ENCODE assay signal across 18 cellular contexts in the genomic region with DNA sequence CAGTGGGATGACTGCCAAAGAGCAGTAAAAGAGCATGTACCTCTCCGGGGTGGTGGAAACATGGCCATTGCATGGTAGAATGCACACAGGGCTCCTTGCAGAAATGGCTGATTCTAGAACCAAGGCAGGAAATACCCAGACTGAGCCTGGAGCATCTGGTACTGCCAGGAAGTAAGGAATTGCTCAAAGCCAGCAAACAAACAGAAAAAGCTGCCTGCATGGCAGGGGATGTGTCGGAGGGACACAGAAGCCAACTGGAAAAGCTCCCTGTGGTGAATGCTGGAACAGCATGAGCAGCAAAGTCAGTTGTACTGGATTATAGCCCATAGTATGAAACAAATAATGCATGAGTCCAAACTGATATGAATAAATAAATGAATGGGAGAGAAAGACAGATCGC.
DNase-seq lines count a peak whose midpoint lies in the region; ATAC-seq, FAIRE-seq and TF ChIP-seq lines count a peak whose summit lies in the region.
"Had no signal": no experiment of that assay in that cellular context is flagged by ENCODE, and none has a peak within 500 bp of the region (broad histone marks: within the 10 kb centered on the region; RNA-seq: fewer than 3 reads in every experiment).

No MANE protein-coding gene starts in this region.

- H3K4me3 ChIP-seq in MG63 (no peak overlapping the region), prostate gland (no peak overlapping the region)
- no peak overlapping the region for H3K4me3 ChIP-seq in effector memory CD4-positive, alpha-beta T cell (ENCODE audit: insufficient read depth, low read depth, low read length, poor library complexity, severe bottlenecking)
- H3K4me3 ChIP-seq: cardiac muscle cell, spleen had no signal

- no peak for TF ChIP-seq POLR2A in prostate gland (IDR thresholded peaks at IDR 0.05)

- POLR2A ChIA-PET in naive thymus-derived CD8-positive, alpha-beta T cell (lab: Charles Lee) = no interaction called here

- ATAC-seq in naive thymus-derived CD8-positive, alpha-beta T cell = no peak
- ATAC-seq: Right ventricle myocardium inferior had no signal

- intact Hi-C loops in prostate gland (cut with DNase I) = no loop called here

- no peak for TF ChIP-seq CTCF in prostate gland (IDR thresholded peaks at IDR 0.05)

- peaks cover 2 to 28% (median 10%) of the 10 kb centered on the region in 9 donors for H3K9me3 Mint-ChIP-seq in naive thymus-derived CD8-positive, alpha-beta T cell

- H3K4me1 ChIP-seq in effector memory CD4-positive, alpha-beta T cell (ENCODE audit: control insufficient read depth, insufficient read depth, low read length, poor library complexity, severe bottlenecking) = no peaks in the 10 kb centered on the region
- no peaks in the 10 kb centered on the region for H3K4me1 ChIP-seq in prostate gland (replicated peaks)
- H3K4me1 ChIP-seq: Caco-2, spleen had no signal

- H3K4me1 Mint-ChIP-seq in naive thymus-derived CD8-positive, alpha-beta T cell = peaks cover 11 to 32% (median 28%) of the 10 kb centered on the region in 4 donors

- DNase-seq in DMS79 (lab: John Stamatoyannopoulos, UW) = peak; percentile 5
- DNase-seq in MG63 = peak; percentile 62
- peak; percentile 25 for DNase-seq in dermis blood vessel endothelial cell
- DNase-seq in naive thymus-derived CD8-positive, alpha-beta T cell = no peak
- DNase-seq in RCC 7860 (ENCODE audit: low spot score) = no peak
- no peak for DNase-seq in effector memory CD4-positive, alpha-beta T cell
- DNase-seq in prostate gland (ENCODE audit: low spot score) = no peak
- no peak for DNase-seq in NCI-H2081 treated with DMSO at 0.1 percent for 48 hours (lab: John Stamatoyannopoulos, UW)
- DNase-seq: activated CD4-positive, alpha-beta T cell treated with anti-CD3 and anti-CD28 coated beads, Interleukin-2, amount 50 U/mL, for 48 hours; activated gamma-delta T cell treated with Interleukin-2 at 50 U/mL for 16 hours; Caco-2; erythroblast; IMR-90; NCI-H1436 treated with DMSO at 0.1 percent for 48 hours; NCI-H774; spleen had no signal

- H3K9me3 ChIP-seq in MG63 (no peaks in the 10 kb centered on the region), prostate gland (no peaks in the 10 kb centered on the region)
- no peaks in the 10 kb centered on the region for H3K9me3 ChIP-seq in effector memory CD4-positive, alpha-beta T cell (ENCODE audit: control insufficient read depth, low read length)
- H3K9me3 ChIP-seq: Caco-2 had no signal

- 78% methylated on average over 3 of the region's 3 CpGs for WGBS in prostate gland

- no peak for FAIRE-seq in RCC 7860 (lab: Jason Lieb, UNC)

- H3K36me3 ChIP-seq in MG63 (no peaks in the 10 kb centered on the region), prostate gland (no peaks in the 10 kb centered on the region)
- H3K36me3 ChIP-seq in effector memory CD4-positive, alpha-beta T cell (ENCODE audit: control insufficient read depth, insufficient read depth, low read length) = peaks cover 16% of the 10 kb centered on the region
- H3K36me3 ChIP-seq: cardiac muscle cell had no signal

- no peaks in the 10 kb centered on the region for H3K27me3 Mint-ChIP-seq in naive thymus-derived CD8-positive, alpha-beta T cell

- peaks cover 35 to 66% (median 52%) of the 10 kb centered on the region in 3 donors for H3K36me3 Mint-ChIP-seq in naive thymus-derived CD8-positive, alpha-beta T cell

- no peak overlapping the region for H3K27ac ChIP-seq in effector memory CD4-positive, alpha-beta T cell (ENCODE audit: insufficient read depth, low read length, poor library complexity, severe bottlenecking)
- no peak overlapping the region for H3K27ac ChIP-seq in prostate gland
- H3K27ac ChIP-seq: cardiac muscle cell, spleen had no signal

- H3K27me3 ChIP-seq in MG63 = no peaks in the 10 kb centered on the region
- H3K27me3 ChIP-seq in effector memory CD4-positive, alpha-beta T cell (replicated peaks; ENCODE audit: control insufficient read depth, insufficient read depth, low read length, poor library complexity, severe bottlenecking) = no peaks in the 10 kb centered on the region
- H3K27me3 ChIP-seq in prostate gland (replicated peaks; ENCODE audit: insufficient read depth) = no peaks in the 10 kb centered on the region
- H3K27me3 ChIP-seq: cardiac muscle cell, spleen had no signal

- H3K27ac Mint-ChIP-seq in naive thymus-derived CD8-positive, alpha-beta T cell = peak overlapping the region; percentile 55 to 92 (median 74)

- peak overlapping the region in 4 of 10 donors; percentile 31 to 58 (median 42) for H3K4me3 Mint-ChIP-seq in naive thymus-derived CD8-positive, alpha-beta T cell

Comparison
In these comparisons a context has a peak if more than half of its experiments do, and no peak if none do; other contexts are left out.
1. DNase-seq: peak in DMS79 (single experiment), MG63 (single experiment) and dermis blood vessel endothelial cell (single experiment); none in naive thymus-derived CD8-positive, alpha-beta T cell (0 of 10), RCC 7860 (single experiment), effector memory CD4-positive, alpha-beta T cell (0 of 3), prostate gland (single experiment) and NCI-H2081 treated with DMSO at 0.1 percent for 48 hours (single experiment).